Comparison of ENCODE assay signal across 8 cellular contexts in genomic region chr4:1872918-1873269, GRCh38. TPM values are rescaled to one million over a fixed set of nuclear protein-coding genes. Genes with fewer than 3 reads are reported as not detected.
DNase-seq lines count a peak whose midpoint lies in the region; ATAC-seq lines count a peak whose summit lies in the region.

No MANE protein-coding gene starts in this region.

- POLR2A ChIA-PET in CD4-positive, alpha-beta memory T cell (lab: Charles Lee; ENCODE audit: partially characterized antibody), result interaction anchor here (0.6 to 2.0 kb wide), 4 partner anchors 12 to 161 kb away, joined by 3 to 11 read pairs (median 4); partner anchors contain the start of genes LETM1 and SLBP

- peak overlapping the region; percentile 68 to 99 (median 96) for H3K27ac Mint-ChIP-seq in CD4-positive, alpha-beta memory T cell

- ATAC-seq in GM21447 (IDR thresholded peaks at IDR 0.05; ENCODE audit: unreplicated experiment) (no peak), sciatic nerve (no peak)

- H3K4me1 Mint-ChIP-seq in CD4-positive, alpha-beta memory T cell, result peaks cover 28 to 48% (median 40%) of the 10 kb centered on the region in 4 donors

- no CpG with 5 or more reads among the region's 2 CpGs for WGBS in mesendoderm (ENCODE audit: extremely low coverage, insufficient coverage, low lambda C conversion rate)

- H3K4me2 ChIP-seq in mesendoderm (ENCODE audit: low read length), result no peak overlapping the region

- H3K27ac ChIP-seq in CD4-positive, alpha-beta memory T cell (ENCODE audit: low read depth, low read length), result peak overlapping the region; percentile 63
- H3K27ac ChIP-seq in mesendoderm (ENCODE audit: low read depth, low read length), result no peak overlapping the region

- peaks cover 53% of the 10 kb centered on the region for H3K79me2 ChIP-seq in mesendoderm (ENCODE audit: control insufficient read depth, insufficient read depth, low read length)

- peak in 1 of 5 donors; percentile 14 for DNase-seq in CD4-positive, alpha-beta memory T cell
- DNase-seq in HS-5 (ENCODE audit: low read depth) (peak; percentile 69), mesendoderm (no peak), pons (ENCODE audit: low spot score) (no peak), NCI-H748 treated with DMSO at 0.1 percent for 48 hours (lab: John Stamatoyannopoulos, UW) (no peak), sciatic nerve (ENCODE audit: low spot score) (no peak)
- peak; percentile 30 for DNase-seq in activated naive CD4-positive, alpha-beta T cell treated with anti-CD3 and anti-CD28 coated beads, Interleukin-2, amount 50 U/mL, for 16 hours

- no peaks in the 10 kb centered on the region for H3K9me3 ChIP-seq in CD4-positive, alpha-beta memory T cell (ENCODE audit: control insufficient read depth in 1 of 2, low read length in 2 of 2)

- peak overlapping the region; percentile 86 to 97 (median 89) for H3K4me3 Mint-ChIP-seq in CD4-positive, alpha-beta memory T cell

- peaks cover 0 to 7% of the 10 kb centered on the region in 2 donors for H3K36me3 Mint-ChIP-seq in CD4-positive, alpha-beta memory T cell

- H2AK5ac ChIP-seq in mesendoderm (ENCODE audit: low read length), result no peak overlapping the region

- H3K18ac ChIP-seq in mesendoderm (ENCODE audit: low read length), result no peak overlapping the region

- H2BK5ac ChIP-seq in mesendoderm (ENCODE audit: low read length), result no peak overlapping the region

- no peak overlapping the region for H4K8ac ChIP-seq in mesendoderm (ENCODE audit: low read depth, low read length)

- no peak overlapping the region for H3K4ac ChIP-seq in mesendoderm (ENCODE audit: low read depth, low read length)

- H3K36me3 ChIP-seq in CD4-positive, alpha-beta memory T cell (ENCODE audit: insufficient read depth, low read length), result no peaks in the 10 kb centered on the region
- H3K36me3 ChIP-seq in mesendoderm (ENCODE audit: control insufficient read depth, insufficient read depth, low read length), result no peaks in the 10 kb centered on the region

- peaks cover 20% of the 10 kb centered on the region for H3K79me1 ChIP-seq in mesendoderm (ENCODE audit: low read length)

- no peaks in the 10 kb centered on the region for H3K27me3 ChIP-seq in CD4-positive, alpha-beta memory T cell (ENCODE audit: insufficient read depth, low read length)
- no peaks in the 10 kb centered on the region for H3K27me3 ChIP-seq in mesendoderm (ENCODE audit: insufficient read depth, low read length, poor library complexity)

- H3K9me3 Mint-ChIP-seq in CD4-positive, alpha-beta memory T cell, result peaks cover 0 to 5% (median 0%) of the 10 kb centered on the region in 8 donors

- H3K27me3 Mint-ChIP-seq in CD4-positive, alpha-beta memory T cell, result peaks cover 0 to 3% of the 10 kb centered on the region in 2 donors

- intact Hi-C loops in CD4-positive, alpha-beta memory T cell (cut with micrococcal nuclease), result loop anchor here (2.0 to 10.0 kb wide), 3 partner anchors 26 to 526 kb away; partner anchors contain the start of genes NELFA and UVSSA
- intact Hi-C loops in sciatic nerve (cut with DNase I), result no loop called here

- no peak overlapping the region for H3K23ac ChIP-seq in mesendoderm (ENCODE audit: low read length)

- H4K5ac ChIP-seq in mesendoderm (ENCODE audit: low read length), result no peak overlapping the region

- no peak overlapping the region for H2BK120ac ChIP-seq in mesendoderm (ENCODE audit: low read depth, low read length)

- H2BK15ac ChIP-seq in mesendoderm (replicated peaks; ENCODE audit: low read depth), result no peak overlapping the region

- peak overlapping the region in 1 of 2 donors; percentile 84 for H3K4me3 ChIP-seq in CD4-positive, alpha-beta memory T cell (ENCODE audit: low read length in 2 of 2)
- no peak overlapping the region for H3K4me3 ChIP-seq in mesendoderm (ENCODE audit: low read length)

- H3K4me1 ChIP-seq in CD4-positive, alpha-beta memory T cell (ENCODE audit: insufficient read depth, low read length), result peaks cover 49% of the 10 kb centered on the region
- H3K4me1 ChIP-seq in mesendoderm (ENCODE audit: control insufficient read depth, low read depth, low read length), result peaks cover 3% of the 10 kb centered on the region

- peak overlapping the region; percentile 6 for H3K9ac ChIP-seq in mesendoderm (ENCODE audit: low read length)

- H3K56ac ChIP-seq in mesendoderm (ENCODE audit: low read length), result no peak overlapping the region

- CTCF ChIA-PET in CD4-positive, alpha-beta memory T cell (lab: Charles Lee; ENCODE audit: partially characterized antibody), result interaction anchor here (0.8 to 5.3 kb wide), 4 partner anchors 13 to 180 kb away, joined by 3 to 39 read pairs (median 4); partner anchors contain the start of gene LETM1

RNA-seq across cellular contexts. Expression of gene NSD2, which starts 1.7 kb away (rescaled TPM):
- 10 to 100 TPM; 54.8 to 57.4 TPM for total RNA-seq in CD4-positive, alpha-beta memory T cell
- 10 to 100 TPM in 1 of 2 donors, 1 to 10 TPM in 1; 1.1 to 11.7 TPM for polyA plus RNA-seq in CD4-positive, alpha-beta memory T cell
- 41.7 TPM for polyA plus RNA-seq in mesendoderm (2013, experiment 1 of 2)
- 43.9 TPM for polyA plus RNA-seq in mesendoderm (2013, experiment 2 of 2)
- total RNA-seq in sciatic nerve, result 51.4 TPM

RNA-seq across cellular contexts. Expression of gene LETM1, which starts 16.9 kb away (rescaled TPM):
- 10 to 100 TPM; 38.8 to 42.8 TPM for total RNA-seq in CD4-positive, alpha-beta memory T cell
- polyA plus RNA-seq in CD4-positive, alpha-beta memory T cell, result 10 to 100 TPM in 1 of 2 donors, 1 to 10 TPM in 1; 6.5 to 12.2 TPM
- polyA plus RNA-seq in mesendoderm (2013, experiment 1 of 2), result 21.4 TPM
- 21.8 TPM for polyA plus RNA-seq in mesendoderm (2013, experiment 2 of 2)
- total RNA-seq in sciatic nerve, result 37.9 TPM

Comparison
In these comparisons a context has a peak if more than half of its experiments do, and no peak if none do; other contexts are left out.
1. DNase-seq: peak in HS-5 (single experiment) and activated naive CD4-positive, alpha-beta T cell treated with anti-CD3 and anti-CD28 coated beads, Interleukin-2, amount 50 U/mL, for 16 hours (single experiment); none in mesendoderm (single experiment), pons (single experiment), NCI-H748 treated with DMSO at 0.1 percent for 48 hours (single experiment) and sciatic nerve (single experiment).